2 cellular contexts compared by ENCODE assay signal in genomic region chr1:246681822-246682221, GRCh38.
TF ChIP-seq lines count a peak whose summit lies in the region.

No MANE protein-coding gene starts in this region.

TF ChIP-seq in SK-N-SH, 30 proteins besides CTCF, POLR2A, EP300 and RAD21 (continued from another document):
- TF ChIP-seq IRF3 (IDR thresholded peaks at IDR 0.05; ENCODE audit: low read depth, low read length) (no peak), TAF1 (IDR thresholded peaks at IDR 0.05; ENCODE audit: borderline replicate concordance, low read depth, low read length) (no peak), CHD2 (IDR thresholded peaks at IDR 0.05; ENCODE audit: low read length, partially characterized antibody) (no peak), SIN3A (IDR thresholded peaks at IDR 0.05; ENCODE audit: borderline replicate concordance, low read depth, low read length) (no peak), YY1 (IDR thresholded peaks at IDR 0.05; ENCODE audit: low read depth) (no peak), MXI1 (IDR thresholded peaks at IDR 0.05; ENCODE audit: low read depth, low read length) (no peak)

TF ChIP-seq in SK-N-SH treated with all-trans-retinoic acid at 6 μM for 48 hours, 23 proteins besides CTCF, POLR2A, EP300 and RAD21 (continued from another document):
- TF ChIP-seq POU6F1 (CRISPR knock-in tag; IDR thresholded peaks at IDR 0.05; ENCODE audit: borderline replicate concordance, low read depth) (no peak), ZNF8 (CRISPR knock-in tag; IDR thresholded peaks at IDR 0.05) (no peak), TOX (CRISPR knock-in tag; IDR thresholded peaks at IDR 0.05; ENCODE audit: borderline replicate concordance) (no peak), TCF4 (CRISPR knock-in tag; IDR thresholded peaks at IDR 0.05; ENCODE audit: borderline replicate concordance) (no peak), ZFP3 (CRISPR knock-in tag; IDR thresholded peaks at IDR 0.05) (no peak)
